1 cellular context compared by ENCODE assay signal in the genomic region with DNA sequence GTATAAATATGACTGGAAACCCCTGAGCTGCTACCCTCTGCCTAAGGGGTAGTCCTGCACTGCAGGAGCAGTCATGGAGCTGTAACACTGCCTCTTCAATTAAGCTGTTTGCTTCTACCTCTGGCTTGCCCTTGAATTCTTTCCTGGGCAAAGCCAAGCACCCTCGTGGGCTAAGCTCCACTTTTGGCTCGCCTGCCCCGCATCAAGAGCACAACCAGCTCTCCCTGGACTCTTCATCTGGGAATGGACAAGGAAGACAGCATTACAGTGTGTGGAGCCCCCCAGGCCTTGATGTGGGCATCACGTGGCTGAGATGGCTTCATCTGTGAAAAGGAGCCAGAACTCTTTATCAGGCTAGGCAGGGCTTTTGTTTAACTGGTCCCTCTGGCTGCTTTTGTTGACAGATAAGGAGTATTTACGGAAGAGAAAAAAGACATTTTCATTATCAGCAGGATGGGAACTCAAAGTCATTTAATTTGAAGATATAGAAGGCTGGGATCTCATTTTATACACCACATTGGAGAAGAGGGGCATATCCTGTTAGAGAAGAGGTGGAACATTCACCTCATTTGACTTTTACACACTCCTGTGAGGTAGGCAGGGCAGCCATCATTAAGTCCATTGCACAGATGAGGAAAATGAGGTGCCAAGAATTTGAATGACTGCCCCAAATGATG.
TF ChIP-seq lines count a peak whose summit lies in the region.

No MANE protein-coding gene starts in this region.

TF ChIP-seq in K562, 482 proteins besides CTCF, POLR2A, EP300 and RAD21 (continued from another document and continues in another):
- TF ChIP-seq, protein P1, sequence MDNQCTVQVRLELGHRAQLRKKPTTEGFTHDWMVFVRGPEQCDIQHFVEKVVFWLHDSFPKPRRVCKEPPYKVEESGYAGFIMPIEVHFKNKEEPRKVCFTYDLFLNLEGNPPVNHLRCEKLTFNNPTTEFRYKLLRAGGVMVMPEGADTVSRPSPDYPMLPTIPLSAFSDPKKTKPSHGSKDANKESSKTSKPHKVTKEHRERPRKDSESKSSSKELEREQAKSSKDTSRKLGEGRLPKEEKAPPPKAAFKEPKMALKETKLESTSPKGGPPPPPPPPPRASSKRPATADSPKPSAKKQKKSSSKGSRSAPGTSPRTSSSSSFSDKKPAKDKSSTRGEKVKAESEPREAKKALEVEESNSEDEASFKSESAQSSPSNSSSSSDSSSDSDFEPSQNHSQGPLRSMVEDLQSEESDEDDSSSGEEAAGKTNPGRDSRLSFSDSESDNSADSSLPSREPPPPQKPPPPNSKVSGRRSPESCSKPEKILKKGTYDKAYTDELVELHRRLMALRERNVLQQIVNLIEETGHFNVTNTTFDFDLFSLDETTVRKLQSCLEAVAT (IDR thresholded peaks at IDR 0.05) = no peak
- TF ChIP-seq SMAD3 (CRISPR knock-in tag; conservative IDR thresholded peaks at IDR 0.05) (no peak), ZFPM2 (CRISPR knock-in tag; IDR thresholded peaks at IDR 0.05) (no peak), COPS2 (conservative IDR thresholded peaks at IDR 0.05) (no peak), TEAD4 (IDR thresholded peaks at IDR 0.05; ENCODE audit: low read length) (0 out of 2 replicates have a peak, but pooled peaks have one; percentile 54), TEAD4 (CRISPR knock-in tag; IDR thresholded peaks at IDR 0.05; ENCODE audit: borderline replicate concordance) (no peak), RBM25 (IDR thresholded peaks at IDR 0.05; ENCODE audit: low read depth, low read length, severe bottlenecking) (peak; percentile 47), KLF6 (CRISPR knock-in tag; IDR thresholded peaks at IDR 0.05; ENCODE audit: borderline replicate concordance) (no peak), JUNB (CRISPR knock-in tag; conservative IDR thresholded peaks at IDR 0.05) (no peak), ZSCAN32 (CRISPR knock-in tag; IDR thresholded peaks at IDR 0.05) (no peak), HDAC3 (IDR thresholded peaks at IDR 0.05; ENCODE audit: borderline replicate concordance, partially characterized antibody) (no peak), MCM5 (IDR thresholded peaks at IDR 0.05; ENCODE audit: low read depth) (no peak), KAT7 (CRISPR knock-in tag; IDR thresholded peaks at IDR 0.05; ENCODE audit: borderline replicate concordance) (no peak), FOXJ2 (tag; IDR thresholded peaks at IDR 0.05) (peak; percentile 48; the same call in 1 of the 2 replicates), TRIM24 (IDR thresholded peaks at IDR 0.05) (0 out of 4 replicates have a peak, but pooled peaks of 1 of the 2 experiments have one; percentile 59), THRAP3 (IDR thresholded peaks at IDR 0.05; ENCODE audit: borderline replicate concordance) (no peak), ZNF444 (CRISPR knock-in tag; IDR thresholded peaks at IDR 0.05) (no peak), ARNT (IDR thresholded peaks at IDR 0.05) (no peak), E2F3 (CRISPR knock-in tag; IDR thresholded peaks at IDR 0.05) (no peak), NR2F6 (CRISPR knock-in tag; IDR thresholded peaks at IDR 0.05) (no peak), ZFX (CRISPR knock-in tag; IDR thresholded peaks at IDR 0.05) (no peak), ZNF583 (CRISPR knock-in tag; IDR thresholded peaks at IDR 0.05) (no peak), KDM4B (IDR thresholded peaks at IDR 0.05; ENCODE audit: borderline replicate concordance in 2 of 2, low read depth in 1 of 2) (no peak), ZNF445 (CRISPR knock-in tag; IDR thresholded peaks at IDR 0.05; ENCODE audit: low read depth) (no peak), ZNF274 (IDR thresholded peaks at IDR 0.05; ENCODE audit: borderline replicate concordance, low read depth, low read length) (no peak), MBD2 (IDR thresholded peaks at IDR 0.05; ENCODE audit: borderline replicate concordance, low read depth) (no peak), PPARD (CRISPR knock-in tag; IDR thresholded peaks at IDR 0.05) (no peak), ZKSCAN3 (CRISPR knock-in tag; IDR thresholded peaks at IDR 0.05) (no peak), TAL1 (IDR thresholded peaks at IDR 0.05) (peak; percentile 64), SREBF1 (IDR thresholded peaks at IDR 0.05; ENCODE audit: borderline replicate concordance, low read depth, low read length) (no peak), SMARCA5 (IDR thresholded peaks at IDR 0.05) (no peak), SP2 (IDR thresholded peaks at IDR 0.05; ENCODE audit: extremely low read depth, low read depth, low read length, poor library complexity, severe bottlenecking) (no peak), SMARCA4 (IDR thresholded peaks at IDR 0.05) (peak; percentile 35; the same call in 1 of the 2 replicates), TCF7L2 (IDR thresholded peaks at IDR 0.05; ENCODE audit: low read depth, low read length) (no peak), ZNF174 (CRISPR knock-in tag; IDR thresholded peaks at IDR 0.05) (no peak), MTA1 (IDR thresholded peaks at IDR 0.05; ENCODE audit: borderline replicate concordance) (no peak), NFIC (IDR thresholded peaks at IDR 0.05) (peak; percentile 26), NUFIP1 (IDR thresholded peaks at IDR 0.05; ENCODE audit: partially characterized antibody) (no peak), ZNF217 (CRISPR knock-in tag; IDR thresholded peaks at IDR 0.05) (no peak), ZBTB8A (IDR thresholded peaks at IDR 0.05; ENCODE audit: partially characterized antibody) (no peak), MAZ (CRISPR knock-in tag; conservative IDR thresholded peaks at IDR 0.05 in 1 of 2, IDR thresholded peaks at IDR 0.05 in 1 of 2) (no peak), FOXM1 (IDR thresholded peaks at IDR 0.05; ENCODE audit: low read depth) (no peak), FOXM1 (CRISPR knock-in tag; IDR thresholded peaks at IDR 0.05; ENCODE audit: low read depth) (no peak), ZNF212 (CRISPR knock-in tag; IDR thresholded peaks at IDR 0.05) (no peak), DPF2 (IDR thresholded peaks at IDR 0.05) (peak; percentile 33; the same call in 1 of the 2 replicates), SRF (CRISPR knock-in tag; IDR thresholded peaks at IDR 0.05) (no peak), SOX6 (IDR thresholded peaks at IDR 0.05) (peak; percentile 60), TAF1 (IDR thresholded peaks at IDR 0.05; ENCODE audit: control insufficient read depth, extremely low read depth, insufficient read depth, low read length, severe bottlenecking) (no peak), ZEB2 (IDR thresholded peaks at IDR 0.05) (no peak), MYC (IDR thresholded peaks at IDR 0.05; ENCODE audit: low read depth, low read length) (no peak), MYC (CRISPR knock-in tag; IDR thresholded peaks at IDR 0.05; ENCODE audit: borderline replicate concordance, low read depth) (no peak), HCFC1 (IDR thresholded peaks at IDR 0.05; ENCODE audit: low read depth, low read length) (no peak), TCF3 (CRISPR knock-in tag; IDR thresholded peaks at IDR 0.05) (peak; percentile 75), DNMT1 (IDR thresholded peaks at IDR 0.05) (no peak), NRF1 (conservative IDR thresholded peaks at IDR 0.05 in 1 of 2, IDR thresholded peaks at IDR 0.05 in 1 of 2) (no peak), ZNF121 (CRISPR knock-in tag; conservative IDR thresholded peaks at IDR 0.05) (no peak), FOXA1 (IDR thresholded peaks at IDR 0.05; ENCODE audit: borderline replicate concordance) (no peak), ZNF197 (CRISPR knock-in tag; IDR thresholded peaks at IDR 0.05; ENCODE audit: low read depth) (no peak), ARID1B (IDR thresholded peaks at IDR 0.05) (peak; percentile 77), KAT2B (IDR thresholded peaks at IDR 0.05; ENCODE audit: low read depth, low read length) (no peak), ZNF584 (CRISPR knock-in tag; IDR thresholded peaks at IDR 0.05; ENCODE audit: low read depth) (no peak), HNRNPLL (IDR thresholded peaks at IDR 0.05; ENCODE audit: low read depth, low read length, poor library complexity, severe bottlenecking) (no peak), SNRNP70 (optimal IDR thresholded peaks at IDR 0.05; ENCODE audit: low read depth, low read length) (no peak), NCOA2 (IDR thresholded peaks at IDR 0.05; ENCODE audit: partially characterized antibody in 2 of 2) (no peak)
- TF ChIP-seq, protein P2, sequence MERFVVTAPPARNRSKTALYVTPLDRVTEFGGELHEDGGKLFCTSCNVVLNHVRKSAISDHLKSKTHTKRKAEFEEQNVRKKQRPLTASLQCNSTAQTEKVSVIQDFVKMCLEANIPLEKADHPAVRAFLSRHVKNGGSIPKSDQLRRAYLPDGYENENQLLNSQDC (CRISPR knock-in tag; IDR thresholded peaks at IDR 0.05) = no peak
- TF ChIP-seq, protein P3, sequence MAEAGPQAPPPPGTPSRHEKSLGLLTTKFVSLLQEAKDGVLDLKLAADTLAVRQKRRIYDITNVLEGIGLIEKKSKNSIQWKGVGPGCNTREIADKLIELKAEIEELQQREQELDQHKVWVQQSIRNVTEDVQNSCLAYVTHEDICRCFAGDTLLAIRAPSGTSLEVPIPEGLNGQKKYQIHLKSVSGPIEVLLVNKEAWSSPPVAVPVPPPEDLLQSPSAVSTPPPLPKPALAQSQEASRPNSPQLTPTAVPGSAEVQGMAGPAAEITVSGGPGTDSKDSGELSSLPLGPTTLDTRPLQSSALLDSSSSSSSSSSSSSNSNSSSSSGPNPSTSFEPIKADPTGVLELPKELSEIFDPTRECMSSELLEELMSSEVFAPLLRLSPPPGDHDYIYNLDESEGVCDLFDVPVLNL (CRISPR knock-in tag; IDR thresholded peaks at IDR 0.05; ENCODE audit: low read depth) = no peak
- TF ChIP-seq, protein P4, sequence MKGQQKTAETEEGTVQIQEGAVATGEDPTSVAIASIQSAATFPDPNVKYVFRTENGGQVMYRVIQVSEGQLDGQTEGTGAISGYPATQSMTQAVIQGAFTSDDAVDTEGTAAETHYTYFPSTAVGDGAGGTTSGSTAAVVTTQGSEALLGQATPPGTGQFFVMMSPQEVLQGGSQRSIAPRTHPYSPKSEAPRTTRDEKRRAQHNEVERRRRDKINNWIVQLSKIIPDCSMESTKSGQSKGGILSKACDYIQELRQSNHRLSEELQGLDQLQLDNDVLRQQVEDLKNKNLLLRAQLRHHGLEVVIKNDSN (CRISPR knock-in tag; IDR thresholded peaks at IDR 0.05) = 0 out of 2 replicates have a peak, but pooled peaks have one; percentile 29
- TF ChIP-seq, protein P5, sequence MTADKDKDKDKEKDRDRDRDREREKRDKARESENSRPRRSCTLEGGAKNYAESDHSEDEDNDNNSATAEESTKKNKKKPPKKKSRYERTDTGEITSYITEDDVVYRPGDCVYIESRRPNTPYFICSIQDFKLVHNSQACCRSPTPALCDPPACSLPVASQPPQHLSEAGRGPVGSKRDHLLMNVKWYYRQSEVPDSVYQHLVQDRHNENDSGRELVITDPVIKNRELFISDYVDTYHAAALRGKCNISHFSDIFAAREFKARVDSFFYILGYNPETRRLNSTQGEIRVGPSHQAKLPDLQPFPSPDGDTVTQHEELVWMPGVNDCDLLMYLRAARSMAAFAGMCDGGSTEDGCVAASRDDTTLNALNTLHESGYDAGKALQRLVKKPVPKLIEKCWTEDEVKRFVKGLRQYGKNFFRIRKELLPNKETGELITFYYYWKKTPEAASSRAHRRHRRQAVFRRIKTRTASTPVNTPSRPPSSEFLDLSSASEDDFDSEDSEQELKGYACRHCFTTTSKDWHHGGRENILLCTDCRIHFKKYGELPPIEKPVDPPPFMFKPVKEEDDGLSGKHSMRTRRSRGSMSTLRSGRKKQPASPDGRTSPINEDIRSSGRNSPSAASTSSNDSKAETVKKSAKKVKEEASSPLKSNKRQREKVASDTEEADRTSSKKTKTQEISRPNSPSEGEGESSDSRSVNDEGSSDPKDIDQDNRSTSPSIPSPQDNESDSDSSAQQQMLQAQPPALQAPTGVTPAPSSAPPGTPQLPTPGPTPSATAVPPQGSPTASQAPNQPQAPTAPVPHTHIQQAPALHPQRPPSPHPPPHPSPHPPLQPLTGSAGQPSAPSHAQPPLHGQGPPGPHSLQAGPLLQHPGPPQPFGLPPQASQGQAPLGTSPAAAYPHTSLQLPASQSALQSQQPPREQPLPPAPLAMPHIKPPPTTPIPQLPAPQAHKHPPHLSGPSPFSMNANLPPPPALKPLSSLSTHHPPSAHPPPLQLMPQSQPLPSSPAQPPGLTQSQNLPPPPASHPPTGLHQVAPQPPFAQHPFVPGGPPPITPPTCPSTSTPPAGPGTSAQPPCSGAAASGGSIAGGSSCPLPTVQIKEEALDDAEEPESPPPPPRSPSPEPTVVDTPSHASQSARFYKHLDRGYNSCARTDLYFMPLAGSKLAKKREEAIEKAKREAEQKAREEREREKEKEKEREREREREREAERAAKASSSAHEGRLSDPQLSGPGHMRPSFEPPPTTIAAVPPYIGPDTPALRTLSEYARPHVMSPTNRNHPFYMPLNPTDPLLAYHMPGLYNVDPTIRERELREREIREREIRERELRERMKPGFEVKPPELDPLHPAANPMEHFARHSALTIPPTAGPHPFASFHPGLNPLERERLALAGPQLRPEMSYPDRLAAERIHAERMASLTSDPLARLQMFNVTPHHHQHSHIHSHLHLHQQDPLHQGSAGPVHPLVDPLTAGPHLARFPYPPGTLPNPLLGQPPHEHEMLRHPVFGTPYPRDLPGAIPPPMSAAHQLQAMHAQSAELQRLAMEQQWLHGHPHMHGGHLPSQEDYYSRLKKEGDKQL (CRISPR knock-in tag; IDR thresholded peaks at IDR 0.05; ENCODE audit: borderline replicate concordance) = no peak
- TF ChIP-seq, protein P6, sequence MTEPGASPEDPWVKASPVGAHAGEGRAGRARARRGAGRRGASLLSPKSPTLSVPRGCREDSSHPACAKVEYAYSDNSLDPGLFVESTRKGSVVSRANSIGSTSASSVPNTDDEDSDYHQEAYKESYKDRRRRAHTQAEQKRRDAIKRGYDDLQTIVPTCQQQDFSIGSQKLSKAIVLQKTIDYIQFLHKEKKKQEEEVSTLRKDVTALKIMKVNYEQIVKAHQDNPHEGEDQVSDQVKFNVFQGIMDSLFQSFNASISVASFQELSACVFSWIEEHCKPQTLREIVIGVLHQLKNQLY (CRISPR knock-in tag; conservative IDR thresholded peaks at IDR 0.05) = no peak
- TF ChIP-seq, protein P7, sequence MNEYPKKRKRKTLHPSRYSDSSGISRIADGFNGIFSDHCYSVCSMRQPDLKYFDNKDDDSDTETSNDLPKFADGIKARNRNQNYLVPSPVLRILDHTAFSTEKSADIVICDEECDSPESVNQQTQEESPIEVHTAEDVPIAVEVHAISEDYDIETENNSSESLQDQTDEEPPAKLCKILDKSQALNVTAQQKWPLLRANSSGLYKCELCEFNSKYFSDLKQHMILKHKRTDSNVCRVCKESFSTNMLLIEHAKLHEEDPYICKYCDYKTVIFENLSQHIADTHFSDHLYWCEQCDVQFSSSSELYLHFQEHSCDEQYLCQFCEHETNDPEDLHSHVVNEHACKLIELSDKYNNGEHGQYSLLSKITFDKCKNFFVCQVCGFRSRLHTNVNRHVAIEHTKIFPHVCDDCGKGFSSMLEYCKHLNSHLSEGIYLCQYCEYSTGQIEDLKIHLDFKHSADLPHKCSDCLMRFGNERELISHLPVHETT (CRISPR knock-in tag; conservative IDR thresholded peaks at IDR 0.05 in 1 of 2, IDR thresholded peaks at IDR 0.05 in 1 of 2) = no peak
- TF ChIP-seq, protein P8, sequence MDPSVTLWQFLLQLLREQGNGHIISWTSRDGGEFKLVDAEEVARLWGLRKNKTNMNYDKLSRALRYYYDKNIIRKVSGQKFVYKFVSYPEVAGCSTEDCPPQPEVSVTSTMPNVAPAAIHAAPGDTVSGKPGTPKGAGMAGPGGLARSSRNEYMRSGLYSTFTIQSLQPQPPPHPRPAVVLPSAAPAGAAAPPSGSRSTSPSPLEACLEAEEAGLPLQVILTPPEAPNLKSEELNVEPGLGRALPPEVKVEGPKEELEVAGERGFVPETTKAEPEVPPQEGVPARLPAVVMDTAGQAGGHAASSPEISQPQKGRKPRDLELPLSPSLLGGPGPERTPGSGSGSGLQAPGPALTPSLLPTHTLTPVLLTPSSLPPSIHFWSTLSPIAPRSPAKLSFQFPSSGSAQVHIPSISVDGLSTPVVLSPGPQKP (CRISPR knock-in tag; IDR thresholded peaks at IDR 0.05) = no peak
